Comparison of ENCODE assay signal across 15 cellular contexts in the genomic region with DNA sequence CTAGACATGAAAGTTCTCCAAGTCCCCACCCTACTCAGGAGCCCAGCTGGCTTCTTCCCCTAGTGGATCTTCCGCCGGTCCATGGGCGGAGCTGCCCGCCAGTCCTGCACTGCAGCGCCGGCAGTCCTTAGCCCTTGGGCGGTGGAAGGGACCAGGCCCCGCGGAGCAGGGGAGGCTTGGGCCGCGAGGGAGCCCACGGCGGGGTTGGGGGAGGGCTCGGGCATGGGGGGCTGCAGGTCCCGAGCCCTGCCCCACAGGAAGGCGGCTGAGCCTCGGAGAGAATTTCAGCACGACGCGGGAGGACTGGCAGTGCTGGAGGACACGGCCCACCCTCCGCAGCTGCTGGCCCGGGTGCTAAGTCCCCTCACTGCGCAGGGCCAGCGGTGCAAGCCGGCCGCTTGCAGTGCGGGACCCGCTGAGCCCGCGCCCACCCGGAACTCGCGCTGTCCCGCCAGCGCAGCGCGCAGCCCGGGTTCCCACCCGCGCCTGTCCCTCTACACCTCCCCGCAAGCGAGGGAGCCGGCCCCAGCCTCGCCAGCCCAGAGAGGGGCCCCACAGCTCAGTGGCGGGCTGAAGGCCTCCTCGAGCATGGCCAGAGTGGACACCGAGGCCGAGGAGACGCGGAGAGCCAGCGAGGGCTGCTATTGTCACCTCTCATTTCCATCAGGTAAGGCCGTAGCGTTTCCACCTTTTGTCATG.
DNase-seq lines count a peak whose midpoint lies in the region; ATAC-seq and TF ChIP-seq lines count a peak whose summit lies in the region.
"Had no signal": no experiment of that assay in that cellular context is flagged by ENCODE, and none has a peak within 500 bp of the region (broad histone marks: within the 10 kb centered on the region; RNA-seq: fewer than 3 reads in every experiment).

No MANE protein-coding gene starts in this region.

- no peak for TF ChIP-seq CTCF in chondrocyte (IDR thresholded peaks at IDR 0.05)
- no peak for TF ChIP-seq CTCF in gastroesophageal sphincter (IDR thresholded peaks at IDR 0.05)
- TF ChIP-seq CTCF in psoas muscle (IDR thresholded peaks at IDR 0.05) = no peak
- TF ChIP-seq CTCF in upper lobe of left lung (IDR thresholded peaks at IDR 0.05) = no peak
- no peak for TF ChIP-seq CTCF in RWPE1 (conservative IDR thresholded peaks at IDR 0.05; ENCODE audit: low read depth)

- TF ChIP-seq EP300 in gastroesophageal sphincter (IDR thresholded peaks at IDR 0.05) = no peak
- TF ChIP-seq EP300 in upper lobe of left lung (IDR thresholded peaks at IDR 0.05) = no peak

- peaks cover 0 to 13% (median 0%) of the 10 kb centered on the region in 3 donors for H3K9me3 ChIP-seq in gastroesophageal sphincter
- H3K9me3 ChIP-seq in psoas muscle = no peaks in the 10 kb centered on the region
- H3K9me3 ChIP-seq in upper lobe of left lung = peaks cover 0 to 17% (median 0%) of the 10 kb centered on the region in 4 donors
- H3K9me3 ChIP-seq: A549, BE2C had no signal

- 97% methylated on average over 3 of the region's 54 CpGs; no CpG with 5 or more reads in 1 of the 2 donors for WGBS in gastroesophageal sphincter (ENCODE audit: low coverage in 1 of 2), 2 donors
- WGBS in psoas muscle, 3 donors = 95 to 96% (median 96%) methylated on average over 45 to 54 of the region's 54 CpGs
- 96 to 97% methylated on average over 24 to 46 of the region's 54 CpGs for WGBS in upper lobe of left lung, 2 donors

- no peaks in the 10 kb centered on the region for H3K27me3 Mint-ChIP-seq in chondrocyte (ENCODE audit: low read depth)
- H3K27me3 Mint-ChIP-seq in activated T-cell treated with anti-CD3 and anti-CD28 coated beads, Interleukin-2, amount 50 U/mL, for 4 hours (ENCODE audit: low read depth) = no peaks in the 10 kb centered on the region
- H3K27me3 Mint-ChIP-seq: CD4-positive, alpha-beta memory T cell had no signal

- H3K9me3 Mint-ChIP-seq in chondrocyte (ENCODE audit: low read depth) = peaks cover 38% of the 10 kb centered on the region
- peaks cover 4% of the 10 kb centered on the region for H3K9me3 Mint-ChIP-seq in activated T-cell treated with anti-CD3 and anti-CD28 coated beads, Interleukin-2, amount 50 U/mL, for 4 hours

- no peak overlapping the region for H3K27ac ChIP-seq in gastroesophageal sphincter
- no peak overlapping the region for H3K27ac ChIP-seq in psoas muscle
- no peak overlapping the region for H3K27ac ChIP-seq in upper lobe of left lung
- no peak overlapping the region for H3K27ac ChIP-seq in RWPE1
- H3K27ac ChIP-seq: A549, C4-2B had no signal

- intact Hi-C loops in psoas muscle (cut with DNase I) = no loop called here

- H3K27me3 ChIP-seq in gastroesophageal sphincter = no peaks in the 10 kb centered on the region
- H3K27me3 ChIP-seq in psoas muscle (ENCODE audit: insufficient read depth in 3 of 3, low read length in 2 of 3) = no peaks in the 10 kb centered on the region
- H3K27me3 ChIP-seq in upper lobe of left lung = no peaks in the 10 kb centered on the region
- H3K27me3 ChIP-seq: BE2C had no signal

- ATAC-seq in gastroesophageal sphincter (peak; percentile 19), psoas muscle (no peak), upper lobe of left lung (ENCODE audit: low FRiP score in 2 of 2) (peak; percentile 40 to 46), GM19351 (IDR thresholded peaks at IDR 0.05; ENCODE audit: unreplicated experiment) (no peak)
- ATAC-seq in activated T-cell treated with anti-CD3 and anti-CD28 coated beads, Interleukin-2, amount 50 U/mL, for 4 hours = no peak
- ATAC-seq: A549, GM12878 had no signal

- CTCF ChIA-PET in RWPE1 (lab: Yijun Ruan, JAX) = interaction anchor here (0.6 kb wide), 1 partner anchor 34 kb away, joined by 5 read pairs; no protein-coding TSS in a partner anchor

- DNase-seq in chondrocyte (ENCODE audit: low spot score) (peak; percentile 86), psoas muscle (peak; percentile 6 to 43), upper lobe of left lung (peak in 1 of 2 donors; percentile 70), RWPE1 (ENCODE audit: low spot score) (no peak)
- DNase-seq in activated T-cell treated with anti-CD3 and anti-CD28 coated beads, Interleukin-2, amount 50 U/mL, for 4 hours = no peak
- DNase-seq: BE2C; CD4-positive, alpha-beta memory T cell; DMS79; HCEC 1CT; HFFc6 had no signal

- H3K4me1 Mint-ChIP-seq in chondrocyte (ENCODE audit: low read depth) = no peaks in the 10 kb centered on the region
- H3K4me1 Mint-ChIP-seq in activated T-cell treated with anti-CD3 and anti-CD28 coated beads, Interleukin-2, amount 50 U/mL, for 4 hours (ENCODE audit: low read depth) = no peaks in the 10 kb centered on the region
- H3K4me1 Mint-ChIP-seq: CD4-positive, alpha-beta memory T cell had no signal

- TF ChIP-seq POLR2A in gastroesophageal sphincter (IDR thresholded peaks at IDR 0.05) (no peak), upper lobe of left lung (IDR thresholded peaks at IDR 0.05) (no peak)

- H3K4me1 ChIP-seq in gastroesophageal sphincter (no peaks in the 10 kb centered on the region), psoas muscle (no peaks in the 10 kb centered on the region), upper lobe of left lung (no peaks in the 10 kb centered on the region)
- H3K4me1 ChIP-seq: A549 had no signal

- no peaks in the 10 kb centered on the region for H3K36me3 Mint-ChIP-seq in chondrocyte (ENCODE audit: low read depth)
- H3K36me3 Mint-ChIP-seq in activated T-cell treated with anti-CD3 and anti-CD28 coated beads, Interleukin-2, amount 50 U/mL, for 4 hours (ENCODE audit: insufficient read depth) = no peaks in the 10 kb centered on the region
- H3K36me3 Mint-ChIP-seq: CD4-positive, alpha-beta memory T cell had no signal

- no peak overlapping the region for H3K4me3 ChIP-seq in gastroesophageal sphincter
- no peak overlapping the region for H3K4me3 ChIP-seq in psoas muscle
- H3K4me3 ChIP-seq in upper lobe of left lung = no peak overlapping the region
- H3K4me3 ChIP-seq: A549, GM12878 had no signal

- no peak overlapping the region for H3K27ac Mint-ChIP-seq in chondrocyte (ENCODE audit: unreplicated experiment)
- H3K27ac Mint-ChIP-seq: CD4-positive, alpha-beta memory T cell; HFFc6 had no signal

- H3K36me3 ChIP-seq in gastroesophageal sphincter = no peaks in the 10 kb centered on the region
- H3K36me3 ChIP-seq in psoas muscle (ENCODE audit: insufficient read depth in 1 of 2, low read depth in 1 of 2) = no peaks in the 10 kb centered on the region
- no peaks in the 10 kb centered on the region for H3K36me3 ChIP-seq in upper lobe of left lung
- H3K36me3 ChIP-seq: BE2C had no signal

- POLR2A ChIA-PET in RWPE1 (lab: Yijun Ruan, JAX; ENCODE audit: low non-redundant PET) = no interaction called here

- no peak overlapping the region for H3K4me3 Mint-ChIP-seq in chondrocyte (ENCODE audit: unreplicated experiment)
- no peak overlapping the region for H3K4me3 Mint-ChIP-seq in activated T-cell treated with anti-CD3 and anti-CD28 coated beads, Interleukin-2, amount 50 U/mL, for 4 hours
- H3K4me3 Mint-ChIP-seq: CD4-positive, alpha-beta memory T cell; HFFc6 had no signal

Comparison
In these comparisons a context has a peak if more than half of its experiments do, and no peak if none do; other contexts are left out.
1. DNase-seq: peak in chondrocyte (single experiment) and psoas muscle (2 of 2); none in activated T-cell treated with anti-CD3 and anti-CD28 coated beads, Interleukin-2, amount 50 U/mL, for 4 hours (single experiment) and RWPE1 (single experiment).
2. ATAC-seq: peak in gastroesophageal sphincter (single experiment) and upper lobe of left lung (2 of 2); none in psoas muscle (0 of 4), activated T-cell treated with anti-CD3 and anti-CD28 coated beads, Interleukin-2, amount 50 U/mL, for 4 hours (0 of 2) and GM19351 (single experiment).